In the genomic region with DNA sequence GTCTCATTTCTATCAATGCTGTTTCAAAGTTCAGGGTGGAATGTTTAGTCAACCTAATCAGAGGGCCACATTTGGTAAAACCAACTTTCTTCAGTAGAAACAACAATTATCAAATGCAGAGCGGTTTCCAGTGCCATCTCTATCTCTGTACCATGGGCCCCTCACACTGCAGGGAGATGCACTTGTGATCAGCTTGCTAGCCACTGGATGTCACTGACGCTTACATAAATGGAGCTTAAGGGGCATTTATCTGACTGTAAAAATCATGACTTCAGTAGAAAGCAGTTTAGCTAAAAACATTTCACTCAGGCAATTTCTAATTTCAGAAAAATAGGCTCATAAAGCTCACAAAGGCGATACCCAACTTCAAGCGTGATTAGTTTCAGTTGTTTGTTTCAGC, we compare ENCODE assay signal across 15 cellular contexts.
DNase-seq lines count a peak whose midpoint lies in the region; ATAC-seq and TF ChIP-seq lines count a peak whose summit lies in the region.
"Had no signal": no experiment of that assay in that cellular context is flagged by ENCODE, and none has a peak within 500 bp of the region (broad histone marks: within the 10 kb centered on the region; RNA-seq: fewer than 3 reads in every experiment).

No MANE protein-coding gene starts in this region.

- no peaks in the 10 kb centered on the region for H3K9me3 ChIP-seq in T-helper 17 cell (ENCODE audit: control insufficient read depth, low read length, poor library complexity, severe bottlenecking)
- H3K9me3 ChIP-seq: suprapubic skin had no signal

- peaks cover 0 to 1% of the 10 kb centered on the region in 2 donors for H3K9me3 Mint-ChIP-seq in stimulated activated naive CD8-positive, alpha-beta T cell treated with anti-CD3 and anti-CD28 coated beads, Interleukin-15, amount 100 ng/mL, for 72 hours
- H3K9me3 Mint-ChIP-seq: activated T-cell treated with anti-CD3 and anti-CD28 coated beads, Interleukin-2, amount 50 U/mL, for 24 hours had no signal

- H3K27me3 Mint-ChIP-seq in T-helper 17 cell: peaks cover 40% of the 10 kb centered on the region
- H3K27me3 Mint-ChIP-seq in stimulated activated naive CD8-positive, alpha-beta T cell treated with anti-CD3 and anti-CD28 coated beads, Interleukin-15, amount 100 ng/mL, for 72 hours: peaks cover 29% of the 10 kb centered on the region

- H3K27ac Mint-ChIP-seq in T-helper 17 cell: no peak overlapping the region
- no peak overlapping the region for H3K27ac Mint-ChIP-seq in stimulated activated naive CD8-positive, alpha-beta T cell treated with anti-CD3 and anti-CD28 coated beads, Interleukin-15, amount 100 ng/mL, for 72 hours
- H3K27ac Mint-ChIP-seq: activated T-cell treated with anti-CD3 and anti-CD28 coated beads, Interleukin-2, amount 50 U/mL, for 24 hours had no signal

- ATAC-seq in T-helper 17 cell: no peak
- no peak for ATAC-seq in GM19455 (IDR thresholded peaks at IDR 0.05; ENCODE audit: unreplicated experiment)
- ATAC-seq in stimulated activated naive CD8-positive, alpha-beta T cell treated with anti-CD3 and anti-CD28 coated beads, Interleukin-15, amount 100 ng/mL, for 72 hours: no peak

- no peak overlapping the region for H3K4me3 ChIP-seq in brain microvascular endothelial cell (ENCODE audit: low read depth, low read length)
- no peak overlapping the region for H3K4me3 ChIP-seq in kidney epithelial cell (ENCODE audit: low read depth, low read length)
- H3K4me3 ChIP-seq: sigmoid colon, suprapubic skin had no signal

- H3K27ac ChIP-seq in brain microvascular endothelial cell: no peak overlapping the region
- H3K27ac ChIP-seq: sigmoid colon, suprapubic skin had no signal

- H3K27me3 ChIP-seq in brain microvascular endothelial cell (replicated peaks) (no peaks in the 10 kb centered on the region), kidney epithelial cell (ENCODE audit: control insufficient read depth, insufficient read depth, low read length) (no peaks in the 10 kb centered on the region)
- H3K27me3 ChIP-seq: sigmoid colon, suprapubic skin had no signal

- TF ChIP-seq CTCF in brain microvascular endothelial cell (IDR thresholded peaks at IDR 0.05; ENCODE audit: low read depth, low read length, missing control alignments): peak; percentile 52
- peak; percentile 13 for TF ChIP-seq CTCF in kidney epithelial cell (IDR thresholded peaks at IDR 0.05; ENCODE audit: insufficient read depth, low read length, poor library complexity, severe bottlenecking)

- H3K4me3 Mint-ChIP-seq in T-helper 17 cell: no peak overlapping the region
- no peak overlapping the region for H3K4me3 Mint-ChIP-seq in stimulated activated naive CD8-positive, alpha-beta T cell treated with anti-CD3 and anti-CD28 coated beads, Interleukin-15, amount 100 ng/mL, for 72 hours
- H3K4me3 Mint-ChIP-seq: activated T-cell treated with anti-CD3 and anti-CD28 coated beads, Interleukin-2, amount 50 U/mL, for 24 hours had no signal

- no peaks in the 10 kb centered on the region for H3K36me3 Mint-ChIP-seq in T-helper 17 cell (ENCODE audit: low read depth)

- DNase-seq in ELR (ENCODE audit: low read depth): peak; percentile 48
- DNase-seq in M059J (ENCODE audit: low read depth): peak; percentile 7
- no peak for DNase-seq in brain microvascular endothelial cell
- no peak for DNase-seq in kidney epithelial cell (ENCODE audit: low read depth)
- no peak for DNase-seq in T-helper 17 cell
- DNase-seq in DMS79 (lab: John Stamatoyannopoulos, UW): no peak
- DNase-seq in stimulated activated naive CD8-positive, alpha-beta T cell treated with anti-CD3 and anti-CD28 coated beads, Interleukin-15, amount 100 ng/mL, for 72 hours: no peak
- DNase-seq: activated T-cell treated with anti-CD3 and anti-CD28 coated beads, Interleukin-2, amount 50 U/mL, for 24 hours; aorta; KBM-7; NCI-H226; SHP77; sigmoid colon had no signal

- H3K36me3 ChIP-seq in brain microvascular endothelial cell (replicated peaks): no peaks in the 10 kb centered on the region
- no peaks in the 10 kb centered on the region for H3K36me3 ChIP-seq in kidney epithelial cell (ENCODE audit: control insufficient read depth, insufficient read depth, low read length)
- H3K36me3 ChIP-seq: sigmoid colon, suprapubic skin had no signal

- H3K4me1 Mint-ChIP-seq in T-helper 17 cell: no peaks in the 10 kb centered on the region
- H3K4me1 Mint-ChIP-seq in stimulated activated naive CD8-positive, alpha-beta T cell treated with anti-CD3 and anti-CD28 coated beads, Interleukin-15, amount 100 ng/mL, for 72 hours: no peaks in the 10 kb centered on the region

- in situ Hi-C loops in brain microvascular endothelial cell (cut with HindIII; ENCODE audit: low pct_ligation_motif_present, low sequenced_read_pairs): no loop called here

Comparison
In these comparisons a context has a peak if more than half of its experiments do, and no peak if none do; other contexts are left out.
1. DNase-seq: peak in ELR (single experiment) and M059J (single experiment); none in brain microvascular endothelial cell (single experiment), kidney epithelial cell (single experiment), T-helper 17 cell (0 of 3), DMS79 (single experiment) and stimulated activated naive CD8-positive, alpha-beta T cell treated with anti-CD3 and anti-CD28 coated beads, Interleukin-15, amount 100 ng/mL, for 72 hours (0 of 2).